15 cellular contexts compared by ENCODE assay signal in the genomic region with DNA sequence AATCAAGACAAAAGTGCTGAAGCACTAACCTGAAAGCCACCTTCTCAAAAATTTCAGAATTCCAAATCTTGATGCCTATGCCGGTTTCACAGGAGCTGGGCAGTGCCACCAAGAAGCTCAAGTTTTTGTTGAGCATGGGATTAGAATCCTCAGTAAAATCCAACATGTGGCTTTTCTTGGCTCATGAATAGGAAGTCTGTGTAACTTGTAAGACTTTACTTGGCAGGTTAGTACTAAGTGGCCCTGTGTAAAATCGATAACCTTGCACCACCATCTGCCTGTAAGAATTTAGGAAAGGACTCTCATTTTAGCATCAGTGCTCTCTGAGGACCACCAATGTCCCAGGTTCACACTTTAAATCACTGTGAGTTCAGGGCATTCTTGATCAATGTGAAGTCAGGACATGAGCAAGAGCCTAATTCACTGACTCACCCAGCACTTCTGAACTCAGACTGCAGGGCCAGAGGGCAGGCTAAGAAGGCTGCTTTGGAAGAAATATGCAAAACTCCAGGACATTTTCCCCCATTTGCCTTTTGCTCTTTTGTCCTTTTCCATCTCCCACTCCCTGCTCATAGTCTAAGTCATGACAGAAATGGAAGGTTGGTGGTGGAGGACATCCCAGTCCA.
A peak's percentile ranks its signal among the peaks of the same experiment; 100 is the strongest.
DNase-seq lines count a peak whose midpoint lies in the region; ATAC-seq and TF ChIP-seq lines count a peak whose summit lies in the region.
"Had no signal": no experiment of that assay in that cellular context is flagged by ENCODE, and none has a peak within 500 bp of the region (broad histone marks: within the 10 kb centered on the region; RNA-seq: fewer than 3 reads in every experiment).

No MANE protein-coding gene starts in this region.

- H3K9me3 ChIP-seq in Panc1 (ENCODE audit: control insufficient read depth, insufficient read depth, low read depth, low read length) (no peaks in the 10 kb centered on the region), spleen (no peaks in the 10 kb centered on the region)

- ATAC-seq in Panc1 = peak; percentile 81; the same call in 1 of the 2 replicates
- ATAC-seq in HG02885 (IDR thresholded peaks at IDR 0.05; ENCODE audit: poor library complexity, unreplicated experiment) = no peak
- no peak for ATAC-seq in HG03280 (IDR thresholded peaks at IDR 0.05; ENCODE audit: unreplicated experiment)
- no peak for ATAC-seq in HG03108 (IDR thresholded peaks at IDR 0.05; ENCODE audit: unreplicated experiment)
- ATAC-seq: natural killer cell, T-cell had no signal

- 90 to 92% (median 90%) methylated on average over 2 of the region's 2 CpGs for WGBS in spleen, 5 donors

- TF ChIP-seq CTCF in Panc1 (IDR thresholded peaks at IDR 0.05) (no peak), epithelial cell of proximal tubule (conservative IDR thresholded peaks at IDR 0.05; ENCODE audit: low read depth, low read length) (no peak), spleen (IDR thresholded peaks at IDR 0.05 in 8 of 11, conservative IDR thresholded peaks at IDR 0.05 in 3 of 11) (no peak)

- TF ChIP-seq POLR2A in spleen (IDR thresholded peaks at IDR 0.05) = no peak

- intact Hi-C loops in Panc1 (cut with micrococcal nuclease; ENCODE audit: unreplicated experiment) = no loop called here
- intact Hi-C loops in spleen (cut with DNase I; ENCODE audit: low total_unique reads) = no loop called here

- peak; percentile 82 for DNase-seq in EL
- DNase-seq in Panc1 (ENCODE audit: low read depth, low spot score) = peak; percentile 24
- peak; percentile 35 for DNase-seq in epithelial cell of proximal tubule (ENCODE audit: low read depth)
- peak; percentile 75 for DNase-seq in renal cortical epithelial cell (ENCODE audit: low read depth)
- DNase-seq in spleen = no peak
- DNase-seq: activated CD4-positive, alpha-beta memory T cell treated with anti-CD3 and anti-CD28 coated beads for 36 hours; GOT3; immature natural killer cell; natural killer cell; NCI-H1694; NCI-H774; T-cell had no signal

- H3K4me1 ChIP-seq in Panc1 (ENCODE audit: control insufficient read depth, insufficient read depth, low read length) (peaks cover 3% of the 10 kb centered on the region; the same call in 1 of the 2 replicates), spleen (peaks cover 0 to 20% (median 0%) of the 10 kb centered on the region in 6 donors)

- H3K4me3 ChIP-seq in Panc1 (ENCODE audit: low read depth in 2 of 2, low read length in 2 of 2) (no peak overlapping the region), epithelial cell of proximal tubule (ENCODE audit: low read depth, low read length) (no peak overlapping the region), spleen (no peak overlapping the region)

- no TSS peak for BruUV-seq in Panc1 (replicated peaks; lab: Mats Ljungman, UMichigan)

- POLR2A ChIA-PET in Panc1 (lab: Charles Lee) = no interaction called here

- CTCF ChIA-PET in Panc1 (lab: Charles Lee) = no interaction called here

- no peaks in the 10 kb centered on the region for H3K27me3 ChIP-seq in Panc1 (ENCODE audit: control insufficient read depth, insufficient read depth, low read length)
- H3K27me3 ChIP-seq in spleen (replicated peaks in 1 of 7) = no peaks in the 10 kb centered on the region

- H3K36me3 ChIP-seq in Panc1 (ENCODE audit: control insufficient read depth, insufficient read depth, low read length) (no peaks in the 10 kb centered on the region), spleen (no peaks in the 10 kb centered on the region)

- in situ Hi-C loops in Panc1 (cut with HindIII; ENCODE audit: low pct_unique_long_range_greater_than_20kb, low sequenced_read_pairs) = no loop called here

- peak overlapping the region; percentile 70; the same call in 1 of the 2 replicates for H3K27ac ChIP-seq in Panc1 (ENCODE audit: low read length)
- H3K27ac ChIP-seq in spleen = peak overlapping the region in 3 of 8 donors; percentile 5 to 41 (median 26)
